In genomic region chr10:118256825-118257570, GRCh38 we compare ENCODE assay signal across 17 cellular contexts.
"Had no signal": no experiment of that assay in that cellular context is flagged by ENCODE, and none has a peak within 500 bp of the region (broad histone marks: within the 10 kb centered on the region; RNA-seq: fewer than 3 reads in every experiment).

No MANE protein-coding gene starts in this region.

- DNase-seq: activated CD4-positive, alpha-beta T cell treated with anti-CD3 and anti-CD28 coated beads, Interleukin-2, amount 50 U/mL, for 4 hours; activated CD4-positive, CD25-positive, alpha-beta regulatory T cell treated with anti-CD3 and anti-CD28 coated beads, Interleukin-2, amount 50 U/mL, for 72 hours; activated CD8-positive, alpha-beta memory T cell treated with anti-CD3 and anti-CD28 coated beads, Interleukin-2, amount 10 ng/mL, durations not matched to agents 7 days and 5 days; activated effector memory CD4-positive, alpha-beta T cell treated with anti-CD3 and anti-CD28 coated beads, Interleukin-2, amount 50 U/mL, for 16 hours; activated T-cell treated with anti-CD3 and anti-CD28 coated beads, Interleukin-2, amount 50 U/mL, for 4 hours; esophagus squamous epithelium; foreskin fibroblast; glutamatergic neuron; pancreas; stimulated activated CD4-positive, alpha-beta T cell treated with anti-CD3 and anti-CD28 coated beads, Interleukin-4, amount 100 ng/mL, for 1 hour; stimulated activated CD8-positive, alpha-beta memory T cell treated with anti-CD3 and anti-CD28 coated beads, Interleukin-4, amount 100 ng/mL, for 48 hours; stimulated activated naive CD8-positive, alpha-beta T cell treated with anti-CD3 and anti-CD28 coated beads, Interleukin-15, Interleukin-2, amounts not matched to agents 100 U/mL and 50 U/mL, for 24 hours; T-helper 2 cell had no signal

- H3K36me3 ChIP-seq: breast epithelium, esophagus squamous epithelium, pancreas, suprapubic skin had no signal

- ATAC-seq: activated CD8-positive, alpha-beta memory T cell treated with anti-CD3 and anti-CD28 coated beads, Interleukin-2, amount 10 ng/mL, durations not matched to agents 7 days and 5 days; activated T-cell treated with anti-CD3 and anti-CD28 coated beads, Interleukin-2, amount 50 U/mL, for 4 hours; left lobe of liver; pancreas; stimulated activated naive CD8-positive, alpha-beta T cell treated with anti-CD3 and anti-CD28 coated beads, Interleukin-15, Interleukin-2, amounts not matched to agents 100 U/mL and 50 U/mL, for 24 hours had no signal

- FAIRE-seq: pancreas, TTC549 had no signal

- H3K27me3 ChIP-seq: pancreas, suprapubic skin had no signal

- H3K4me3 ChIP-seq: breast epithelium, esophagus squamous epithelium, pancreas, suprapubic skin had no signal

- H3K27ac ChIP-seq: breast epithelium, esophagus squamous epithelium, pancreas, suprapubic skin had no signal

- H3K4me1 ChIP-seq: breast epithelium, esophagus squamous epithelium, pancreas, suprapubic skin had no signal

- H3K9me3 ChIP-seq: breast epithelium, esophagus squamous epithelium, pancreas, suprapubic skin had no signal
